In genomic region chr9:128886211-128886826, GRCh38 we compare ENCODE assay signal across 10 cellular contexts. TPM values are rescaled to one million over a fixed set of nuclear protein-coding genes. Genes with fewer than 3 reads are reported as not detected.
DNase-seq lines count a peak whose midpoint lies in the region; ATAC-seq and TF ChIP-seq lines count a peak whose summit lies in the region.
"Had no signal": no experiment of that assay in that cellular context is flagged by ENCODE, and none has a peak within 500 bp of the region (broad histone marks: within the 10 kb centered on the region; RNA-seq: fewer than 3 reads in every experiment).

No MANE protein-coding gene starts in this region.

- peak overlapping the region; percentile 93 for H3K27ac ChIP-seq in 22Rv1
- peak overlapping the region; percentile 100 for H3K27ac ChIP-seq in RWPE1
- H3K27ac ChIP-seq: right lobe of liver, WERI-Rb-1 had no signal

- DNase-seq in RWPE1 (ENCODE audit: low spot score) (no peak), fibroblast of the aortic adventitia (ENCODE audit: low read depth) (peak; percentile 90), SIG-M5 (lab: John Stamatoyannopoulos, UW) (no peak)
- DNase-seq: NCI-H524 treated with DMSO at 0.1 percent for 48 hours; right lobe of liver; stimulated activated naive CD4-positive, alpha-beta T cell; WERI-Rb-1 had no signal

- CTCF ChIA-PET in RWPE1 (lab: Yijun Ruan, JAX) = interaction anchor here (0.7 kb wide), 1 partner anchor 24 kb away, joined by 3 read pairs; no protein-coding TSS in a partner anchor

- ATAC-seq in HG03432 (IDR thresholded peaks at IDR 0.05; ENCODE audit: unreplicated experiment) (no peak), HG03521 (IDR thresholded peaks at IDR 0.05; ENCODE audit: unreplicated experiment) (no peak)
- ATAC-seq: right lobe of liver had no signal

- POLR2A ChIA-PET in RWPE1 (lab: Yijun Ruan, JAX; ENCODE audit: low non-redundant PET) = interaction anchor here (0.6 kb wide), 1 partner anchor 38 kb away, joined by 7 read pairs; no protein-coding TSS in a partner anchor

- TF ChIP-seq CTCF in 22Rv1 (IDR thresholded peaks at IDR 0.05) (no peak), RWPE1 (conservative IDR thresholded peaks at IDR 0.05; ENCODE audit: low read depth) (no peak), fibroblast of the aortic adventitia (IDR thresholded peaks at IDR 0.05; ENCODE audit: insufficient read depth, low read length) (no peak)

- H3K4me3 ChIP-seq in fibroblast of the aortic adventitia (ENCODE audit: low read depth, low read length) = no peak overlapping the region
- H3K4me3 ChIP-seq: right lobe of liver had no signal

RNA-seq across cellular contexts. Expression of gene LRRC8A, which starts 4.4 kb away (rescaled TPM):
- total RNA-seq in fibroblast of the aortic adventitia (ENCODE audit: low replicate concordance) = 19.6 and 50.6 TPM in 2 replicates

RNA-seq across cellular contexts. Expression of gene KYAT1, which starts 4.6 kb away (rescaled TPM):
- total RNA-seq in fibroblast of the aortic adventitia (ENCODE audit: low replicate concordance) = 5.3 and 6.8 TPM in 2 replicates

RNA-seq across cellular contexts. Expression of gene PHYHD1, which starts 34.5 kb away (rescaled TPM):
- total RNA-seq in fibroblast of the aortic adventitia (ENCODE audit: low replicate concordance) = 8.5 and 13.1 TPM in 2 replicates

RNA-seq across cellular contexts. Expression of gene SPOUT1, which starts 56.7 kb away (rescaled TPM):
- total RNA-seq in fibroblast of the aortic adventitia (ENCODE audit: low replicate concordance) = 14.9 and 15.0 TPM in 2 replicates
